9 cellular contexts compared by ENCODE assay signal in genomic region chr9:123360161-123361085, GRCh38. TPM values are rescaled to one million over a fixed set of nuclear protein-coding genes. Genes with fewer than 3 reads are reported as not detected.
A peak's percentile ranks its signal among the peaks of the same experiment; 100 is the strongest.
DNase-seq lines count a peak whose midpoint lies in the region; ATAC-seq, FAIRE-seq and TF ChIP-seq lines count a peak whose summit lies in the region.
"Had no signal": no experiment of that assay in that cellular context is flagged by ENCODE, and none has a peak within 500 bp of the region (broad histone marks: within the 10 kb centered on the region; RNA-seq: fewer than 3 reads in every experiment).

No MANE protein-coding gene starts in this region.

- no peaks in the 10 kb centered on the region for H3K27me3 ChIP-seq in Peyer's patch

- no peak overlapping the region for H3K4me3 ChIP-seq in Peyer's patch

- ATAC-seq in Right ventricle myocardium superior (ENCODE audit: poor library complexity), result peak; percentile 24
- no peak for ATAC-seq in Right ventricle myocardium inferior

- intact Hi-C loops in Right ventricle myocardium superior (cut with DNase I) (no loop called here), Right ventricle myocardium inferior (cut with DNase I) (no loop called here)

- FAIRE-seq in frontal cortex (lab: Jason Lieb, UNC), result no peak

- TF ChIP-seq CTCF in Peyer's patch (IDR thresholded peaks at IDR 0.05), result no peak

- H3K9me3 ChIP-seq in Peyer's patch, result no peaks in the 10 kb centered on the region

- no peaks in the 10 kb centered on the region for H3K36me3 ChIP-seq in Peyer's patch

- H3K4me1 ChIP-seq in Peyer's patch, result peaks cover 0 to 16% (median 2%) of the 10 kb centered on the region in 4 donors

- peak overlapping the region in 3 of 4 donors; percentile 10 to 26 (median 15) for H3K27ac ChIP-seq in Peyer's patch

- TF ChIP-seq POLR2A in Peyer's patch (IDR thresholded peaks at IDR 0.05) (no peak), erythroblast (IDR thresholded peaks at IDR 0.05; ENCODE audit: low read length) (no peak)

- DNase-seq in Right ventricle myocardium superior, result no peak
- DNase-seq in Right ventricle myocardium inferior (ENCODE audit: missing footprints), result no peak
- DNase-seq in Peyer's patch, result peak; percentile 19 to 83 (median 82)
- peak; percentile 98 for DNase-seq in erythroblast (lab: John Stamatoyannopoulos, UW)
- peak; percentile 46 to 54 for DNase-seq in stimulated activated CD4-positive, alpha-beta T cell treated with anti-CD3 and anti-CD28 coated beads, Interleukin-2, amount 100 ng/mL, for 24 hours
- no peak for DNase-seq in NCI-H1694 treated with DMSO at 0.1 percent for 48 hours (lab: John Stamatoyannopoulos, UW)
- DNase-seq in frontal cortex (ENCODE audit: low spot score in 2 of 2), result no peak
- DNase-seq in midbrain (lab: John Stamatoyannopoulos, UW), result no peak

RNA-seq across cellular contexts. Expression of gene CRB2, which starts 4.4 kb away (rescaled TPM):
- total RNA-seq in Right ventricle myocardium superior (not detected), Right ventricle myocardium inferior (0.08 TPM), Peyer's patch (under 1 TPM in 3 of 4 donors, not detected in 1; 0.27 to 0.85 (median 0.83) TPM), frontal cortex (2.4 TPM)
- total RNA-seq: T-helper 2 cell treated with Interferon-gamma antibody and Interleukin-4, amounts not matched to agents 100 ng/mL and 5 ng/mL, for 36 hours had no signal

Comparison
In these comparisons a context has a peak if more than half of its experiments do, and no peak if none do; other contexts are left out.
1. DNase-seq: peak in Peyer's patch (3 of 3), erythroblast (2 of 2) and stimulated activated CD4-positive, alpha-beta T cell treated with anti-CD3 and anti-CD28 coated beads, Interleukin-2, amount 100 ng/mL, for 24 hours (2 of 2); none in Right ventricle myocardium superior (single experiment), Right ventricle myocardium inferior (single experiment), NCI-H1694 treated with DMSO at 0.1 percent for 48 hours (single experiment), frontal cortex (0 of 2) and midbrain (single experiment).